26 cellular contexts compared by ENCODE assay signal in genomic region chr4:142909908-142910307, GRCh38.
"Had no signal": no experiment of that assay in that cellular context is flagged by ENCODE, and none has a peak within 500 bp of the region (broad histone marks: within the 10 kb centered on the region; RNA-seq: fewer than 3 reads in every experiment).

No MANE protein-coding gene starts in this region.

- H3K27me3 ChIP-seq: breast epithelium, esophagus squamous epithelium, tibial nerve had no signal

- H3K36me3 ChIP-seq: breast epithelium, esophagus squamous epithelium, tibial nerve had no signal

- H3K27ac ChIP-seq: breast epithelium, foreskin keratinocyte, tibial nerve, VCaP had no signal

- H3K27me3 Mint-ChIP-seq: dendritic cell treated with granulocyte-macrophage colony-stimulating factor and Interleukin-4, amounts not matched to agents 40 ng/mL and 50 ng/mL, for 4 days had no signal

- DNase-seq: activated CD4-positive, CD25-positive, alpha-beta regulatory T cell treated with anti-CD3 and anti-CD28 coated beads, Interleukin-2, amount 50 U/mL, for 72 hours; activated CD8-positive, alpha-beta memory T cell treated with anti-CD3 and anti-CD28 coated beads for 24 hours; activated CD8-positive, alpha-beta memory T cell treated with anti-CD3 and anti-CD28 coated beads, Interleukin-2, amount 50 U/mL, for 48 hours; activated effector memory CD4-positive, alpha-beta T cell treated with Interleukin-2 at 50 U/mL for 16 hours; activated naive CD4-positive, alpha-beta T cell treated with anti-CD3 and anti-CD28 coated beads, Interleukin-2, amount 10 ng/mL, durations not matched to agents 7 days and 5 days; activated naive CD8-positive, alpha-beta T cell treated with anti-CD3 and anti-CD28 coated beads, Interleukin-2, amount 50 U/mL, for 24 hours; activated T-cell treated with anti-CD3 and anti-CD28 coated beads, Interleukin-2, amount 50 U/mL, for 48 hours; aorta; cerebellar nuclear complex; effector memory CD4-positive, alpha-beta T cell; esophagus squamous epithelium; foreskin keratinocyte; glutamatergic neuron; hippocampal formation; nephron progenitor cell; nucleus accumbens; stimulated activated CD4-positive, alpha-beta T cell treated with anti-CD3 and anti-CD28 coated beads, Interleukin-12 subunit alpha, Interleukin-12 subunit beta, amount 100 ng/mL, for 4 hours; stimulated activated CD4-positive, alpha-beta T cell treated with anti-CD3 and anti-CD28 coated beads, Interleukin-1b, Interleukin-23, amount 100 ng/mL, for 48 hours; stimulated activated naive CD8-positive, alpha-beta T cell treated with anti-CD3 and anti-CD28 coated beads, Interleukin-15, Interleukin-2, amounts not matched to agents 100 U/mL and 50 U/mL, for 24 hours; T-helper 17 cell had no signal

- H3K27ac Mint-ChIP-seq: activated naive CD4-positive, alpha-beta T cell treated with anti-CD3 and anti-CD28 coated beads, Interleukin-2, amount 10 ng/mL, durations not matched to agents 7 days and 5 days; activated naive CD8-positive, alpha-beta T cell treated with anti-CD3 and anti-CD28 coated beads, Interleukin-2, amount 50 U/mL, for 24 hours; dendritic cell treated with granulocyte-macrophage colony-stimulating factor and Interleukin-4, amounts not matched to agents 40 ng/mL and 50 ng/mL, for 4 days; mesothelial cell of epicardium; nephron progenitor cell; T-helper 17 cell had no signal

- H3K4me3 ChIP-seq: breast epithelium, esophagus squamous epithelium, tibial nerve had no signal

- H3K9me3 Mint-ChIP-seq: activated naive CD4-positive, alpha-beta T cell treated with anti-CD3 and anti-CD28 coated beads, Interleukin-2, amount 10 ng/mL, durations not matched to agents 7 days and 5 days had no signal

- H3K4me1 ChIP-seq: breast epithelium, esophagus squamous epithelium, foreskin keratinocyte, tibial nerve had no signal

- H3K36me3 Mint-ChIP-seq: activated naive CD4-positive, alpha-beta T cell treated with anti-CD3 and anti-CD28 coated beads, Interleukin-2, amount 10 ng/mL, durations not matched to agents 7 days and 5 days; mesothelial cell of epicardium had no signal

- ATAC-seq: activated naive CD8-positive, alpha-beta T cell treated with anti-CD3 and anti-CD28 coated beads, Interleukin-2, amount 50 U/mL, for 24 hours; foreskin keratinocyte; left lobe of liver; stimulated activated naive CD8-positive, alpha-beta T cell treated with anti-CD3 and anti-CD28 coated beads, Interleukin-15, Interleukin-2, amounts not matched to agents 100 U/mL and 50 U/mL, for 24 hours; T-helper 17 cell had no signal

- H3K9me3 ChIP-seq: breast epithelium, esophagus squamous epithelium had no signal

- H3K4me1 Mint-ChIP-seq: activated naive CD4-positive, alpha-beta T cell treated with anti-CD3 and anti-CD28 coated beads, Interleukin-2, amount 10 ng/mL, durations not matched to agents 7 days and 5 days; activated naive CD8-positive, alpha-beta T cell treated with anti-CD3 and anti-CD28 coated beads, Interleukin-2, amount 50 U/mL, for 24 hours; mesothelial cell of epicardium; nephron progenitor cell; T-helper 17 cell had no signal

- H3K4me3 Mint-ChIP-seq: activated naive CD4-positive, alpha-beta T cell treated with anti-CD3 and anti-CD28 coated beads, Interleukin-2, amount 10 ng/mL, durations not matched to agents 7 days and 5 days; activated naive CD8-positive, alpha-beta T cell treated with anti-CD3 and anti-CD28 coated beads, Interleukin-2, amount 50 U/mL, for 24 hours; dendritic cell treated with granulocyte-macrophage colony-stimulating factor and Interleukin-4, amounts not matched to agents 40 ng/mL and 50 ng/mL, for 4 days; mesothelial cell of epicardium; nephron progenitor cell; T-helper 17 cell had no signal
